Comparison of ENCODE assay signal across 8 cellular contexts in the genomic region with DNA sequence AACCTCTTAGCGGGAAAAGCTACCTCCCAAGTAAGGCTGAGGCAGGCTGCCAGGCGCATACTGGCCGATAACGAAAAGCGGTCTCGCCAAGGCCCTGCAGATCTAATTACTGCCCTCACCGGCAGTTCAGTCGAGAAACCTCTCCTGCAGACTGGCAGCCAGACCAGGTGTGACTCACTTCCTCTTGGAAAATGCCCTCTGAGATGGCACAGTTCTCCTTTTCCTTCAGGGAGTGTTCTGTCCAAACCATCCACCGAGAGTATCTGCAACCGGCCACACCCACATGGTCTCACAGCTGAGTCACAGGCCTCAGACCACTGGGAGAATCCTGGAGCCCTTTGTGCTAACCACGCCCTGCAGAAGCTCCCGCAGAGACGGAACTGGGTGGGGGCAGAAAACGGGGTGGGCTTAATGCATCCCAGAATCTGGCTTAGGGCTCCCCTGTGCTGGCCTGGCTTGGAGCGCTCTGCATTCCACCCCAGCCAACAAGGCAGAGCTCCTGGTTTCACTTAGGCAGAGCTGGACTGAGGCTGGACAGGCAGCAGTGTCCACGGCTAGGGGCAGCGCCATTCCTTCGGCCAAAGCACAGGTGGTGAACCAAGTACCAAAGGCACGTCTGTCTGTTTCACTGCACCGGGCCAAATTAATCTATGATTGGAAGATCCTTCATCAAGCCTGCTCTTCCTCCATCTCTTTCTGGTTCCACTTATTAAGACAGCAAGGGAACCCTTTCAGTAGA. TPM values are rescaled to one million over a fixed set of nuclear protein-coding genes. Genes with fewer than 3 reads are reported as not detected.
A peak's percentile ranks its signal among the peaks of the same experiment; 100 is the strongest.
DNase-seq lines count a peak whose midpoint lies in the region; ATAC-seq and TF ChIP-seq lines count a peak whose summit lies in the region.

No MANE protein-coding gene starts in this region.

- TF ChIP-seq CTCF in C4-2B (conservative IDR thresholded peaks at IDR 0.05) (no peak), thyroid gland (IDR thresholded peaks at IDR 0.05) (no peak)

- WGBS in HUES64: 7% methylated on average over 20 of the region's 20 CpGs
- WGBS in thyroid gland, 2 donors: 38 to 64% methylated on average over 16 to 20 of the region's 20 CpGs

- TF ChIP-seq POLR2A in thyroid gland (IDR thresholded peaks at IDR 0.05): peak in 1 of 2 donors; percentile 19

- DNase-seq in T-helper 9 cell: peak; percentile 15
- peak; percentile 18 for DNase-seq in effector CD4-positive, alpha-beta T cell
- DNase-seq in lung microvascular endothelial cell (ENCODE audit: low read depth in 2 of 2): peak; percentile 67 to 88
- peak; percentile 53 to 55 for DNase-seq in thyroid gland
- no peak for DNase-seq in NCI-H2171 (lab: John Stamatoyannopoulos, UW)

- peak overlapping the region; percentile 9; the same call in 1 of the 2 replicates for H3K27ac ChIP-seq in C4-2B
- H3K27ac ChIP-seq in HUES64 (ENCODE audit: low read depth, low read length): peak overlapping the region; percentile 50
- peak overlapping the region; percentile 3 to 85 (median 79) for H3K27ac ChIP-seq in thyroid gland

- H3K27me3 ChIP-seq in HUES64 (ENCODE audit: insufficient read depth, low read length): peaks cover 32% of the 10 kb centered on the region
- no peaks in the 10 kb centered on the region for H3K27me3 ChIP-seq in thyroid gland

- peak overlapping the region; percentile 90 for H3K9ac ChIP-seq in HUES64 (ENCODE audit: low read depth, low read length)

- H3K4me3 ChIP-seq in HUES64 (ENCODE audit: low read length) (peak overlapping the region; percentile 92), thyroid gland (replicated peaks in 1 of 3) (peak overlapping the region in 1 of 3 donors; percentile 58)

- no peak for ATAC-seq in HG03354 (IDR thresholded peaks at IDR 0.05; ENCODE audit: poor library complexity, severe bottlenecking, unreplicated experiment)

- no peaks in the 10 kb centered on the region for H3K9me3 ChIP-seq in HUES64 (ENCODE audit: insufficient read depth, low read depth, low read length)
- no peaks in the 10 kb centered on the region for H3K9me3 ChIP-seq in thyroid gland

- peaks cover 56% of the 10 kb centered on the region for H3K4me1 ChIP-seq in HUES64 (ENCODE audit: insufficient read depth, low read length)
- H3K4me1 ChIP-seq in thyroid gland: peaks cover 36 to 63% of the 10 kb centered on the region in 2 donors

- intact Hi-C loops in thyroid gland (cut with DNase I): no loop called here

- H3K36me3 ChIP-seq in HUES64 (ENCODE audit: insufficient read depth, low read length): no peaks in the 10 kb centered on the region
- no peaks in the 10 kb centered on the region for H3K36me3 ChIP-seq in thyroid gland

RNA-seq across cellular contexts. Expression of a gene that starts 1.1 kb away (rescaled TPM):
- polyA plus RNA-seq in HUES64 (2013, experiment 1 of 2): 105 TPM
- 117 TPM for polyA plus RNA-seq in HUES64 (2013, experiment 2 of 2)
- 127 and 147 TPM in 2 replicates for total RNA-seq in lung microvascular endothelial cell
- 10 to 100 TPM; 11.2 to 64.0 (median 35.6) TPM for total RNA-seq in thyroid gland

RNA-seq across cellular contexts. Expression of a gene that starts 44.3 kb away (rescaled TPM):
- polyA plus RNA-seq in HUES64 (2013, experiment 1 of 2): 260 TPM
- polyA plus RNA-seq in HUES64 (2013, experiment 2 of 2): 289 TPM
- total RNA-seq in lung microvascular endothelial cell: 4.8 and 18.7 TPM in 2 replicates
- 100 to 1,000 TPM; 120 to 368 (median 160) TPM for total RNA-seq in thyroid gland

Comparison
In these comparisons a context has a peak if more than half of its experiments do, and no peak if none do; other contexts are left out.
1. H3K27ac ChIP-seq: peak in every context shown above with its lines; median percentile 79 in thyroid gland; 50 in HUES64; 9 in C4-2B.